ENCODE assay signal across 15 cellular contexts in the genomic region with DNA sequence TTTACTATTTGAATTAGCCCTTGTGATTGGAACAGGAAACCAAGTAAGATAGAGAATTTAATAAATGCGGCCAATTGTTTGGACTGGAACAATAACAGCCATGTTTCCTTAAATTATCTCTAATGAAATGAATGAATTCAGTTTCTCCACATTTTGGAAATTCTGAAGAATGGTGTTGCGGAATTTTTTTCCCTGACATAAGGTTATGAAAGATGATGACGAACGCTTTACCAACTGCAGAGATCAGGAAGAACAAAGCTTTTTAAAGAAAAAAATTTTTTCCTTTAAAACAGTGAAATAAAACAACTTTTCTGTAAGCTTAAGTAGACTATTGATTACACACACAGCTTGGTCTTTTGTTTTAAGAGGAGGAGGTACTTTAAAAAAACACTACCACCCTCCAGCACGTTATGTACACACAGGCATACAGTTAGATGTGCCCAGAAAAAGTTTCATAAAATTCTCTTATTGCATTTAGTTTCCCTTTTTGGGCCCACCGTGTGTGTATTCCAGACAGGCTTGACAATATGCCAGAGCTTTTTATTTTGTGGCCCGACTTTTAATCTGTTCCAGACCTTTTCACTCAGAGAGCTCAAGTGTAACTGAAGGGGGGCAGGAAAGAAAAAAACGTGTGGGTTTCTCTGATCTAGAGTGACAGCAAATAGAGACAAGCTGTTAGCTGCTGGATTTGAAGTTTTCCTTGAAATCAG.
DNase-seq lines count a peak whose midpoint lies in the region; ATAC-seq, FAIRE-seq and TF ChIP-seq lines count a peak whose summit lies in the region.
"Had no signal": no experiment of that assay in that cellular context is flagged by ENCODE, and none has a peak within 500 bp of the region (broad histone marks: within the 10 kb centered on the region; RNA-seq: fewer than 3 reads in every experiment).

No MANE protein-coding gene starts in this region.

- H3K4me1 Mint-ChIP-seq in Calu3 (ENCODE audit: low read depth, unreplicated experiment): peaks cover 29% of the 10 kb centered on the region
- H3K4me1 Mint-ChIP-seq in activated CD8-positive, alpha-beta T cell treated with anti-CD3 and anti-CD28 coated beads, Interleukin-2, amount 10 ng/mL, durations not matched to agents 7 days and 5 days (ENCODE audit: low read depth): no peaks in the 10 kb centered on the region
- H3K4me1 Mint-ChIP-seq in effector memory CD8-positive, alpha-beta T cell (ENCODE audit: low read depth in 2 of 2): no peaks in the 10 kb centered on the region

- DNase-seq in Calu3 (no peak), amniotic epithelial cell (ENCODE audit: low read depth) (peak; percentile 49), fibroblast of villous mesenchyme (ENCODE audit: low read depth) (peak; percentile 71), sciatic nerve (ENCODE audit: low spot score) (no peak), HTR-8/SVneo (ENCODE audit: insufficient read length, low spot score) (no peak), NK-92 (lab: John Stamatoyannopoulos, UW; ENCODE audit: unreplicated experiment) (no peak)
- no peak for DNase-seq in activated CD8-positive, alpha-beta T cell treated with anti-CD3 and anti-CD28 coated beads, Interleukin-2, amount 10 ng/mL, durations not matched to agents 7 days and 5 days
- no peak for DNase-seq in effector memory CD8-positive, alpha-beta T cell
- DNase-seq: activated gamma-delta T cell treated with Interleukin-2 at 50 U/mL for 16 hours, colonic mucosa, GF-D8, left colon, nucleus accumbens, T-helper 2 cell had no signal

- H3K4me3 ChIP-seq in fibroblast of villous mesenchyme (ENCODE audit: low read depth, low read length): no peak overlapping the region
- H3K4me3 ChIP-seq: BLaER1 treated with 17β-estradiol and CSF1 and Interleukin-3, amounts not matched to agents 10 nM and 100 nM; colonic mucosa had no signal

- no peak for FAIRE-seq in HTR-8/SVneo (lab: Jason Lieb, UNC)

- H3K9me3 Mint-ChIP-seq in Calu3 (ENCODE audit: low read depth, unreplicated experiment): no peaks in the 10 kb centered on the region
- no peaks in the 10 kb centered on the region for H3K9me3 Mint-ChIP-seq in activated CD8-positive, alpha-beta T cell treated with anti-CD3 and anti-CD28 coated beads, Interleukin-2, amount 10 ng/mL, durations not matched to agents 7 days and 5 days (ENCODE audit: insufficient read depth)
- no peaks in the 10 kb centered on the region for H3K9me3 Mint-ChIP-seq in effector memory CD8-positive, alpha-beta T cell

- TF ChIP-seq CTCF in Calu3 (IDR thresholded peaks at IDR 0.05; ENCODE audit: unreplicated experiment) (no peak), fibroblast of villous mesenchyme (IDR thresholded peaks at IDR 0.05; ENCODE audit: insufficient read depth, low read depth, low read length) (no peak)

- BruUV-seq in Calu3 (replicated peaks; lab: Mats Ljungman, UMichigan): no TSS peak

- peak overlapping the region; percentile 63 for H3K27ac Mint-ChIP-seq in Calu3 (ENCODE audit: unreplicated experiment)
- H3K27ac Mint-ChIP-seq in activated CD8-positive, alpha-beta T cell treated with anti-CD3 and anti-CD28 coated beads, Interleukin-2, amount 10 ng/mL, durations not matched to agents 7 days and 5 days: no peak overlapping the region
- H3K27ac Mint-ChIP-seq in effector memory CD8-positive, alpha-beta T cell: no peak overlapping the region

- CTCF ChIA-PET in Calu3 (lab: Charles Lee): interaction anchor here (0.6 to 0.8 kb wide), 2 partner anchors 13 to 178 kb away, joined by 3 to 4 read pairs; no protein-coding TSS in a partner anchor
- CTCF ChIA-PET in activated CD8-positive, alpha-beta T cell treated with anti-CD3 and anti-CD28 coated beads, Interleukin-2, amount 10 ng/mL, durations not matched to agents 7 days and 5 days (lab: Charles Lee): interaction anchor here (1.5 kb wide), 1 partner anchor 482 kb away, joined by 4 read pairs; no protein-coding TSS in a partner anchor

- no peak overlapping the region for H3K4me3 Mint-ChIP-seq in Calu3 (ENCODE audit: low read depth, unreplicated experiment)
- no peak overlapping the region for H3K4me3 Mint-ChIP-seq in activated CD8-positive, alpha-beta T cell treated with anti-CD3 and anti-CD28 coated beads, Interleukin-2, amount 10 ng/mL, durations not matched to agents 7 days and 5 days
- H3K4me3 Mint-ChIP-seq in effector memory CD8-positive, alpha-beta T cell: no peak overlapping the region

- peak; percentile 79 for ATAC-seq in sciatic nerve
- no peak for ATAC-seq in activated CD8-positive, alpha-beta T cell treated with anti-CD3 and anti-CD28 coated beads, Interleukin-2, amount 10 ng/mL, durations not matched to agents 7 days and 5 days
- no peak for ATAC-seq in effector memory CD8-positive, alpha-beta T cell (replicated peaks)
- ATAC-seq: left colon had no signal

- H3K36me3 Mint-ChIP-seq in Calu3 (ENCODE audit: insufficient read depth, unreplicated experiment): peaks cover 9% of the 10 kb centered on the region
- H3K36me3 Mint-ChIP-seq in activated CD8-positive, alpha-beta T cell treated with anti-CD3 and anti-CD28 coated beads, Interleukin-2, amount 10 ng/mL, durations not matched to agents 7 days and 5 days (ENCODE audit: low read depth): no peaks in the 10 kb centered on the region
- H3K36me3 Mint-ChIP-seq in effector memory CD8-positive, alpha-beta T cell (ENCODE audit: insufficient read depth): no peaks in the 10 kb centered on the region

- POLR2A ChIA-PET in activated CD8-positive, alpha-beta T cell treated with anti-CD3 and anti-CD28 coated beads, Interleukin-2, amount 10 ng/mL, durations not matched to agents 7 days and 5 days (lab: Charles Lee): no interaction called here

- no peaks in the 10 kb centered on the region for H3K27me3 Mint-ChIP-seq in Calu3 (ENCODE audit: unreplicated experiment)
- peaks cover 6% of the 10 kb centered on the region for H3K27me3 Mint-ChIP-seq in activated CD8-positive, alpha-beta T cell treated with anti-CD3 and anti-CD28 coated beads, Interleukin-2, amount 10 ng/mL, durations not matched to agents 7 days and 5 days (ENCODE audit: low read depth)
- peaks cover 15 to 22% of the 10 kb centered on the region in 2 donors for H3K27me3 Mint-ChIP-seq in effector memory CD8-positive, alpha-beta T cell

- intact Hi-C loops in Calu3 (cut with micrococcal nuclease; ENCODE audit: unreplicated experiment) (no loop called here), sciatic nerve (cut with DNase I) (no loop called here)

Comparison
In these comparisons a context has a peak if more than half of its experiments do, and no peak if none do; other contexts are left out.
1. DNase-seq: peak in amniotic epithelial cell (single experiment) and fibroblast of villous mesenchyme (single experiment); none in Calu3 (single experiment), sciatic nerve (single experiment), activated CD8-positive, alpha-beta T cell treated with anti-CD3 and anti-CD28 coated beads, Interleukin-2, amount 10 ng/mL, durations not matched to agents 7 days and 5 days (single experiment), HTR-8/SVneo (single experiment), effector memory CD8-positive, alpha-beta T cell (0 of 3) and NK-92 (single experiment).